In the genomic region with DNA sequence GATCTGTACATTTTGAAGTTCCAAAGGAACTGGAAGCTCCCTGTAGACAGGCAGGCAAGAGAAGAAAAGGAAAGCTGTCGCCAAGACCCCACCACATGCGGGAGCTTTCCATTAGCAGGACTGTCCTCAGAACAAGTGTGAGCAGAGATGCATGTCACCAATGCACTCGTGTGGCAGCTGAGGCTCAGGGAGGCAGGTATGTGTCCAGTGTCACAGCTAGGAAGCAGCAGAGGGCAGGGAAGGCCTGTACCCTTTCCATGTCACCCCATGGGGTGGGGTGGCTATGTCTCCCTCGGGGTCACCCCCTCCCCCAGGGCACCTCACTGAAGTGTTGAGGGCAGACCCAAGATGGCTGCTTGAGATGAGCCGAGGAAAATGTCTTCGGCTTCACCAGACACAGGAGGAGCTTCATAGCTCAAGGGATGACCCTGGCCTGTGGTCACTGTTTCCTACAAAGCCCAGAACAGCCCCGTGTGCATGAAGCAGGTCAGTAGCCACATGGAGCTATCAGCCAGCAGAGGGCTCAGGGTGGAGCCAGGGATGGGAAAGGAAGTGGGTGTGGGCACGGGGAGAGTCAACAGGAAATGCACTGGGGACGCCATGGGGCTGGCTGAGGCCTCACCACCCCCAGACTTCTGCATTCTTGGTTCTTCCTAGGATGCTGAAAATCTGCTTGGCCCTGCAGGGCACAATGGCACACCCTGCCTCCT, we compare ENCODE assay signal across 8 cellular contexts.
DNase-seq lines count a peak whose midpoint lies in the region; ATAC-seq and TF ChIP-seq lines count a peak whose summit lies in the region.

No MANE protein-coding gene starts in this region.

- no peaks in the 10 kb centered on the region for H3K27me3 Mint-ChIP-seq in activated naive CD8-positive, alpha-beta T cell

- peaks cover 83% of the 10 kb centered on the region for H3K4me1 Mint-ChIP-seq in activated naive CD8-positive, alpha-beta T cell (ENCODE audit: low read depth)

- peaks cover 2% of the 10 kb centered on the region for H3K36me3 Mint-ChIP-seq in activated naive CD8-positive, alpha-beta T cell

- peak overlapping the region; percentile 65 for H3K4me3 Mint-ChIP-seq in activated naive CD8-positive, alpha-beta T cell

- H3K27ac Mint-ChIP-seq in activated naive CD8-positive, alpha-beta T cell, result peak overlapping the region; percentile 86

- peak; percentile 35 for TF ChIP-seq POLR2A in GM18505 (IDR thresholded peaks at IDR 0.05; ENCODE audit: borderline replicate concordance, extremely low read depth, insufficient read depth, insufficient read length)

- ATAC-seq in GM18505 (IDR thresholded peaks at IDR 0.05; ENCODE audit: unreplicated experiment), result peak; percentile 62
- peak; percentile 63 for ATAC-seq in HG02852 (IDR thresholded peaks at IDR 0.05; ENCODE audit: unreplicated experiment)

- DNase-seq in SHP77 (lab: John Stamatoyannopoulos, UW) (peak; percentile 48 to 75), hepatic stellate cell (ENCODE audit: low spot score) (peak; percentile 75), SK-N-DZ (ENCODE audit: low spot score) (no peak), NCI-H128 (lab: John Stamatoyannopoulos, UW; ENCODE audit: unreplicated experiment) (no peak)
- peak; percentile 34 for DNase-seq in stimulated activated CD4-positive, alpha-beta T cell treated with anti-CD3 and anti-CD28 coated beads, Interleukin-2, amount 100 ng/mL, for 4 hours (ENCODE audit: low read depth)

- no peaks in the 10 kb centered on the region for H3K9me3 Mint-ChIP-seq in activated naive CD8-positive, alpha-beta T cell (ENCODE audit: low read depth)

Comparison
In these comparisons a context has a peak if more than half of its experiments do, and no peak if none do; other contexts are left out.
1. DNase-seq: peak in SHP77 (2 of 2), hepatic stellate cell (single experiment) and stimulated activated CD4-positive, alpha-beta T cell treated with anti-CD3 and anti-CD28 coated beads, Interleukin-2, amount 100 ng/mL, for 4 hours (single experiment); none in SK-N-DZ (single experiment) and NCI-H128 (single experiment).